ENCODE assay signal across 8 cellular contexts in the genomic region with DNA sequence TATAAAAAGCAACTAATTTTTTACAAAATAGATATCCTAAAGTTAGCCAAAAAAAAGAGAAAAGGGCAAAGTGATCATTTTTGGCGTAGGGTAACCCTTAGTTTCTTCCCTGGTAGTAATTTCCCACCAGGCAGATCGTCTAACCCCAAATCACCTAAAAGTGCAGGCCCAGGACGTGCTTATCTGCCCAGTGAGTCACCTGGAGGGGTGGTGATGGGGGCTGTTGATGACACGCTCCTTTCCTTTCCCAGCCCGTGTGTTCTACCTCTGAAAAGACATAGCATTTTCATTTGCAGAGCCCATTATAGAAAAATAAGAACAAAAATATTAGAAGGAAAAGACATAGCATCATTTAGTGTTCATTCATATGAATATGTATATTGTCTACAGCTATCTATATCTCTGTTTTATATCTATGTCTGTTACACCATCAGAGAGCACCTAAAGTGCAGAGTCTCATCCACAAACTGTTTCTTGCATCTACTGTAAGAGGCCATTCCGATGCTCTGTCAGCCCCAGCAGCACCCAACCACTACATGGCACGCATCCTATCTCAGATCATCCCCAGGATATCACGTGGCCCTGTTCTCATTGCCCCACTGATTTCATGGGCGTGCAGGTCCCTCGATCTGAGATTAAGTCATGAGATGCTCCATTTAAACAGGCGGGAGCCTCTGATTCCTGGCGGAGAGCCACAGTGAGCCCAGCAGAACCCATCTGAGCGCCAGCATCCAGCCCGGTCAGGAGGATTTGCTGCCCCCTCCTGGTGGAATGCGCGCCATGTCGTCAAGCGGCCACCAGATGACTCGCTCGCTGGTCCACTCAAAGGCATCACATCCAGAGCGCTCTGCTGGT. TPM values are rescaled to one million over a fixed set of nuclear protein-coding genes. Genes with fewer than 3 reads are reported as not detected.
DNase-seq lines count a peak whose midpoint lies in the region; ATAC-seq and TF ChIP-seq lines count a peak whose summit lies in the region.

No MANE protein-coding gene starts in this region.

- DNase-seq in AG10803 (ENCODE audit: low read depth) (peak; percentile 68), GM20000 (ENCODE audit: low spot score) (peak; percentile 81), NCI-H146 (lab: John Stamatoyannopoulos, UW) (peak; percentile 75), T1000 (lab: John Stamatoyannopoulos, UW) (peak; percentile 38), anterior cingulate cortex (lab: John Stamatoyannopoulos, UW) (peak in 56 of 58 donors; percentile 4 to 93 (median 68)), hepatocyte (ENCODE audit: low spot score) (peak; percentile 95), sigmoid colon (peak; percentile 92)

- H3K9me2 ChIP-seq in hepatocyte (replicated peaks; ENCODE audit: insufficient read depth) = no peaks in the 10 kb centered on the region

- peak overlapping the region; percentile 91 for H3K27ac ChIP-seq in hepatocyte
- H3K27ac ChIP-seq in sigmoid colon = no peak overlapping the region

- no peak for TF ChIP-seq POLR2A in sigmoid colon (IDR thresholded peaks at IDR 0.05)

- intact Hi-C loops in sigmoid colon (cut with DNase I) = loop anchor here (1.0 to 5.0 kb wide), 2 partner anchors 44 to 63 kb away; partner anchors contain the start of gene MBOAT7

- no peaks in the 10 kb centered on the region for H3K9me3 ChIP-seq in hepatocyte (ENCODE audit: low read depth)
- no peaks in the 10 kb centered on the region for H3K9me3 ChIP-seq in sigmoid colon

- TF ChIP-seq CTCF in AG10803 (conservative IDR thresholded peaks at IDR 0.05; ENCODE audit: low read length) = peak; percentile 94
- peak; percentile 81 for TF ChIP-seq CTCF in GM20000 (IDR thresholded peaks at IDR 0.05; ENCODE audit: extremely low read depth, missing control alignments)
- peak; percentile 100 for TF ChIP-seq CTCF in hepatocyte (IDR thresholded peaks at IDR 0.05; ENCODE audit: poor library complexity)
- TF ChIP-seq CTCF in sigmoid colon (IDR thresholded peaks at IDR 0.05) = peak; percentile 76 to 89 (median 82)

- H3K36me3 ChIP-seq in hepatocyte (replicated peaks; ENCODE audit: insufficient read depth, low read depth) (no peaks in the 10 kb centered on the region), sigmoid colon (no peaks in the 10 kb centered on the region)

- H3K4me1 ChIP-seq in hepatocyte (ENCODE audit: insufficient read depth) (no peaks in the 10 kb centered on the region), sigmoid colon (no peaks in the 10 kb centered on the region)

- no peak for TF ChIP-seq EP300 in sigmoid colon (IDR thresholded peaks at IDR 0.05)

- H2AFZ ChIP-seq in hepatocyte = no peak overlapping the region

- no peaks in the 10 kb centered on the region for H3K79me2 ChIP-seq in hepatocyte

- no peak for ATAC-seq in GM21786 (IDR thresholded peaks at IDR 0.05; ENCODE audit: unreplicated experiment)

- peak overlapping the region; percentile 55 for H3K4me2 ChIP-seq in hepatocyte

- WGBS in hepatocyte (ENCODE audit: low lambda C conversion rate, missing lambda C conversion rate) = 20% methylated on average over 21 of the region's 21 CpGs
- WGBS in sigmoid colon, 2 donors = 17 to 24% methylated on average over 21 of the region's 21 CpGs

- H3K27me3 ChIP-seq in hepatocyte (no peaks in the 10 kb centered on the region), sigmoid colon (peaks cover 0 to 14% (median 7%) of the 10 kb centered on the region in 3 donors)

- H4K20me1 ChIP-seq in hepatocyte (ENCODE audit: insufficient read depth, poor library complexity, severe bottlenecking) = no peaks in the 10 kb centered on the region

- no peak overlapping the region for H3K4me3 ChIP-seq in AG10803 (ENCODE audit: low read length)
- no peak overlapping the region for H3K4me3 ChIP-seq in hepatocyte
- no peak overlapping the region for H3K4me3 ChIP-seq in sigmoid colon

RNA-seq across cellular contexts. Expression of gene LILRB3, which starts 8.5 kb away (rescaled TPM):
- total RNA-seq in hepatocyte (0.24 TPM in 1 of 2 replicates, not detected in the other), sigmoid colon (10 to 100 TPM; 12.5 to 19.3 (median 16.8) TPM)
- polyA plus RNA-seq in hepatocyte (1.4 and 1.7 TPM in 2 replicates), sigmoid colon (1 to 10 TPM; 4.2 to 7.2 (median 4.9) TPM)

RNA-seq across cellular contexts. Expression of gene LILRA6, which starts 11.3 kb away (rescaled TPM):
- total RNA-seq in hepatocyte (0.28 TPM in 1 of 2 replicates, not detected in the other), sigmoid colon (1 to 10 TPM; 1.8 to 3.2 (median 2.3) TPM)
- polyA plus RNA-seq in hepatocyte (0.13 and 0.36 TPM in 2 replicates), sigmoid colon (1 to 10 TPM; 1.2 to 2.3 (median 1.5) TPM)

RNA-seq across cellular contexts. Expression of gene LILRB5, which starts 25.8 kb away (rescaled TPM):
- total RNA-seq in hepatocyte (0.16 and 0.80 TPM in 2 replicates), sigmoid colon (10 to 100 TPM in 3 of 4 donors, 1 to 10 TPM in 1; 8.4 to 23.5 (median 11.7) TPM)
- polyA plus RNA-seq in hepatocyte (1.3 and 1.6 TPM in 2 replicates), sigmoid colon (10 to 100 TPM in 1 of 3 donors, 1 to 10 TPM in 2; 2.2 to 27.0 (median 4.2) TPM)

RNA-seq across cellular contexts. Expression of gene RPS9, which starts 30.6 kb away (rescaled TPM):
- total RNA-seq in hepatocyte (1,843 and 2,161 TPM in 2 replicates), sigmoid colon (1,000 to 10,000 TPM; 2,139 to 2,970 (median 2,693) TPM)
- polyA plus RNA-seq in hepatocyte (415 and 465 TPM in 2 replicates), sigmoid colon (1,000 to 10,000 TPM; 3,254 to 5,599 (median 3,699) TPM)

RNA-seq across cellular contexts. Expression of gene TSEN34, which starts 40.2 kb away (rescaled TPM):
- total RNA-seq in hepatocyte (66.9 and 77.6 TPM in 2 replicates), sigmoid colon (10 to 100 TPM; 41.5 to 80.9 (median 53.2) TPM)
- polyA plus RNA-seq in hepatocyte (100.0 and 105 TPM in 2 replicates), sigmoid colon (10 to 100 TPM; 47.3 to 61.9 (median 52.5) TPM)

Comparison
In these comparisons a context has a peak if more than half of its experiments do, and no peak if none do; other contexts are left out.
1. DNase-seq: peak in every context shown above with its lines; median percentile 95 in hepatocyte; 92 in sigmoid colon; 81 in GM20000; 75 in NCI-H146; 68 in AG10803; 68 in anterior cingulate cortex; 38 in T1000.
2. RNA of gene LILRB3, which starts 8.5 kb away (total RNA-seq): 12.5 to 19.3 TPM in sigmoid colon; 0.24 TPM in hepatocyte; every median in the first group is over 10 times any median in the second.
3. Peak in every context shown above with its lines, with median percentiles within 50 percentile points of each other: CTCF ChIP-seq.